In the genomic region with DNA sequence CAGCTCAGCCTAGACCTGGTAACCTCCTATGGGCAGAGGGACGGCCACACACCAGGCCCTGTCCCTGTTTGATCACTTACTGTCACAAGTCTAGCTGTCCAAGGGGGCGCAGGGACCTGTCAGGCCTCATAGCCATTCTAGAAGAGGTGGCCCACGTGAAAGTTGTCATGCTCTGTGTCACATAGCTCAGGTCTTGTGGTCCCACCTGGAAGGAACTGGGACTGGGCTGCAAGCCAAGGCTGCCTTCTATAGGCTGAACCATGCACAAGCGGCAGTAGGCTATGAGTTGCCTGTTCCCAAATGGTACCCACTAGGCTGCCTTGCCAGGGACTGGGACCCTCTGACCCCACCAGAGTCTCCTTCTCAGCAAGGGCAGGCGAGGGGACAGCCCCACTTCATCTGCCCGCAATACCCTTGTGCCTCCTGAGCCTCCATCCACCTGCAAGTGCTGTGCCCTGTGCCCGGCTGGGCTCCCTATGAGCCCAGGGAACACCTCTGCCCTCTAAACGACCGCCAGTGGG, we compare ENCODE assay signal across 1 cellular context.
TF ChIP-seq lines count a peak whose summit lies in the region.

No MANE protein-coding gene starts in this region.

TF ChIP-seq in H1, 55 proteins besides CTCF, POLR2A, EP300 and RAD21:
- TF ChIP-seq TEAD4 (IDR thresholded peaks at IDR 0.05; ENCODE audit: low read depth, low read length) (no peak), BRCA1 (IDR thresholded peaks at IDR 0.05; ENCODE audit: low read depth, low read length) (no peak)
